Comparison of ENCODE assay signal across 12 cellular contexts in genomic region chr1:32501865-32502264, GRCh38. TPM values are rescaled to one million over a fixed set of nuclear protein-coding genes. Genes with fewer than 3 reads are reported as not detected.
DNase-seq lines count a peak whose midpoint lies in the region; ATAC-seq, FAIRE-seq and TF ChIP-seq lines count a peak whose summit lies in the region.
"Had no signal": no experiment of that assay in that cellular context is flagged by ENCODE, and none has a peak within 500 bp of the region (broad histone marks: within the 10 kb centered on the region; RNA-seq: fewer than 3 reads in every experiment).

No MANE protein-coding gene starts in this region.

- peak; percentile 11 to 95 (median 76) for TF ChIP-seq EP300 in sigmoid colon (IDR thresholded peaks at IDR 0.05)

- CTCF ChIA-PET in MCF 10A (lab: Yijun Ruan, JAX), result interaction anchor here (0.6 to 1.1 kb wide), 4 partner anchors 9 to 102 kb away, joined by 3 to 4 read pairs (median 3); no protein-coding TSS in a partner anchor

- 91 to 94% methylated on average over 9 of the region's 9 CpGs for WGBS in sigmoid colon, 2 donors

- H3K36me3 ChIP-seq in sigmoid colon, result no peaks in the 10 kb centered on the region

- TF ChIP-seq CTCF in MCF 10A (IDR thresholded peaks at IDR 0.05; ENCODE audit: unreplicated experiment) (no peak), sigmoid colon (IDR thresholded peaks at IDR 0.05) (no peak)

- DNase-seq in LHCN-M2 (ENCODE audit: low read depth), result peak; percentile 78
- peak; percentile 35 for DNase-seq in MCF 10A (ENCODE audit: unreplicated experiment)
- no peak for DNase-seq in left lobe of liver (ENCODE audit: low spot score)
- peak; percentile 81 for DNase-seq in sigmoid colon
- DNase-seq in RCC 7860 (ENCODE audit: low spot score), result no peak
- DNase-seq: DMS 273 treated with DMSO at 0.1 percent for 48 hours; stimulated activated naive B cell treated with anti-CD40 and anti-IgM and Interleukin-4, amounts not matched to agents 10 μg/mL and 1 μg/mL and 100 μg/mL, for 72 hours; T1000 had no signal

- peak overlapping the region; percentile 91 for H3K27ac Mint-ChIP-seq in MCF 10A (ENCODE audit: low read depth, unreplicated experiment)
- H3K27ac Mint-ChIP-seq: stimulated activated naive B cell treated with anti-CD40 and anti-IgM and Interleukin-4, amounts not matched to agents 10 μg/mL and 1 μg/mL and 100 μg/mL, for 72 hours had no signal

- no peaks in the 10 kb centered on the region for H3K36me3 Mint-ChIP-seq in MCF 10A (ENCODE audit: insufficient read depth, unreplicated experiment)
- H3K36me3 Mint-ChIP-seq: stimulated activated naive B cell treated with anti-CD40 and anti-IgM and Interleukin-4, amounts not matched to agents 10 μg/mL and 1 μg/mL and 100 μg/mL, for 72 hours had no signal

- H3K4me3 Mint-ChIP-seq in MCF 10A (ENCODE audit: unreplicated experiment), result peak overlapping the region; percentile 90

- H3K27me3 Mint-ChIP-seq in MCF 10A (ENCODE audit: insufficient read depth, unreplicated experiment), result no peaks in the 10 kb centered on the region

- no TSS peak for BruUV-seq in MCF 10A (replicated peaks; lab: Mats Ljungman, UMichigan)

- H3K4me1 ChIP-seq in sigmoid colon, result peaks cover 0 to 24% (median 10%) of the 10 kb centered on the region in 4 donors

- H3K27ac ChIP-seq in sigmoid colon, result peak overlapping the region; percentile 92 to 99 (median 98)

- H3K9me3 Mint-ChIP-seq in MCF 10A (ENCODE audit: unreplicated experiment), result no peaks in the 10 kb centered on the region
- H3K9me3 Mint-ChIP-seq: stimulated activated naive B cell treated with anti-CD40 and anti-IgM and Interleukin-4, amounts not matched to agents 10 μg/mL and 1 μg/mL and 100 μg/mL, for 72 hours had no signal

- no peak for TF ChIP-seq POLR2A in sigmoid colon (IDR thresholded peaks at IDR 0.05)

- H3K9me3 ChIP-seq in sigmoid colon, result no peaks in the 10 kb centered on the region

- POLR2A ChIA-PET in MCF 10A (lab: Yijun Ruan, JAX), result interaction anchor here (3.4 kb wide), 1 partner anchor 149 kb away, joined by 14 read pairs; the partner anchor contains the start of genes RBBP4 and ZBTB8OS

- H3K4me3 ChIP-seq in sigmoid colon, result no peak overlapping the region

- peaks cover 7% of the 10 kb centered on the region for H3K4me1 Mint-ChIP-seq in MCF 10A (ENCODE audit: insufficient read depth, unreplicated experiment)
- H3K4me1 Mint-ChIP-seq: stimulated activated naive B cell treated with anti-CD40 and anti-IgM and Interleukin-4, amounts not matched to agents 10 μg/mL and 1 μg/mL and 100 μg/mL, for 72 hours had no signal

- H3K27me3 ChIP-seq in sigmoid colon, result no peaks in the 10 kb centered on the region

- intact Hi-C loops in MCF 10A (cut with micrococcal nuclease), result no loop called here
- intact Hi-C loops in sigmoid colon (cut with DNase I), result loop anchor here (1.0 kb wide), 1 partner anchor 54 kb away; no protein-coding TSS in a partner anchor

- FAIRE-seq in RCC 7860 (lab: Jason Lieb, UNC), result no peak
- FAIRE-seq: endometrium had no signal

- ATAC-seq in left lobe of liver, result peak; percentile 16
- ATAC-seq in GM19023 (IDR thresholded peaks at IDR 0.05; ENCODE audit: unreplicated experiment), result no peak
- ATAC-seq in GM19324 (IDR thresholded peaks at IDR 0.05; ENCODE audit: low FRiP score, unreplicated experiment), result no peak
- no peak for ATAC-seq in HG03175 (IDR thresholded peaks at IDR 0.05; ENCODE audit: unreplicated experiment)
- ATAC-seq: stimulated activated naive B cell treated with anti-CD40 and anti-IgM and Interleukin-4, amounts not matched to agents 10 μg/mL and 1 μg/mL and 100 μg/mL, for 72 hours had no signal

RNA-seq across cellular contexts. Expression of gene ZBTB8B, which starts 37.0 kb away (rescaled TPM):
- total RNA-seq in LHCN-M2 (2014; rRNA removed) (not detected in 2 replicates), MCF 10A (2022) (not detected in 2 replicates), left lobe of liver (not detected), sigmoid colon (under 1 TPM in 3 of 4 donors, not detected in 1; under 0.01 TPM)
- 0.01 TPM for polyA plus RNA-seq in LHCN-M2 (2012)
- under 1 TPM in 1 of 3 donors, not detected in 2; 0.01 TPM for polyA plus RNA-seq in sigmoid colon

RNA-seq across cellular contexts. Expression of gene ZBTB8A, which starts 37.4 kb away (rescaled TPM):
- total RNA-seq in LHCN-M2 (2014; rRNA removed) (5.2 and 5.7 TPM in 2 replicates), MCF 10A (2022) (11.5 and 15.1 TPM in 2 replicates), left lobe of liver (2.8 TPM), sigmoid colon (10 to 100 TPM in 1 of 4 donors, 1 to 10 TPM in 3; 5.6 to 10.8 (median 7.0) TPM)
- 3.1 TPM for polyA plus RNA-seq in LHCN-M2 (2012)
- 1 to 10 TPM; 1.8 to 2.4 (median 2.1) TPM for polyA plus RNA-seq in sigmoid colon

Comparison
In these comparisons a context has a peak if more than half of its experiments do, and no peak if none do; other contexts are left out.
1. DNase-seq: peak in LHCN-M2 (single experiment), MCF 10A (single experiment) and sigmoid colon (single experiment); none in left lobe of liver (single experiment) and RCC 7860 (single experiment).